In genomic region chr11:20864628-20865027, GRCh38 we compare ENCODE assay signal across 8 cellular contexts.
"Had no signal": no experiment of that assay in that cellular context is flagged by ENCODE, and none has a peak within 500 bp of the region (broad histone marks: within the 10 kb centered on the region; RNA-seq: fewer than 3 reads in every experiment).

No MANE protein-coding gene starts in this region.

- DNase-seq: GDM1, GF-D8 had no signal

- FAIRE-seq: G401.6, GM12878, GM12891, GM12892, GM18507, GM19239 had no signal

- H3K4me3 ChIP-seq: GM12878 had no signal

- ATAC-seq: GM12878 had no signal
